Comparison of ENCODE assay signal across 33 cellular contexts in genomic region chr5:146945722-146946121, GRCh38.
"Had no signal": no experiment of that assay in that cellular context is flagged by ENCODE, and none has a peak within 500 bp of the region (broad histone marks: within the 10 kb centered on the region; RNA-seq: fewer than 3 reads in every experiment).

No MANE protein-coding gene starts in this region.

- H3K27ac ChIP-seq: cardiac muscle cell, SJSA1, WERI-Rb-1 had no signal

- H3K4me3 ChIP-seq: cardiac muscle cell, MG63, SJSA1 had no signal

- ATAC-seq: activated CD8-positive, alpha-beta memory T cell treated with anti-CD3 and anti-CD28 coated beads, Interleukin-2, amount 10 ng/mL, durations not matched to agents 7 days and 5 days; activated naive CD8-positive, alpha-beta T cell treated with anti-CD3 and anti-CD28 coated beads, Interleukin-2, amount 50 U/mL, for 24 hours; Panc1; SK-N-SH treated with all-trans-retinoic acid at 6 μM for 48 hours had no signal

- DNase-seq: activated CD4-positive, alpha-beta memory T cell treated with anti-CD3 and anti-CD28 coated beads, Interleukin-2, amount 10 ng/mL, durations not matched to agents 7 days and 5 days; activated CD4-positive, alpha-beta T cell treated with anti-CD3 and anti-CD28 coated beads for 1 hour; activated CD4-positive, alpha-beta T cell treated with anti-CD3 and anti-CD28 coated beads for 48 hours; activated CD4-positive, CD25-positive, alpha-beta regulatory T cell; activated CD8-positive, alpha-beta memory T cell treated with anti-CD3 and anti-CD28 coated beads for 24 hours; activated CD8-positive, alpha-beta memory T cell treated with anti-CD3 and anti-CD28 coated beads, Interleukin-2, amount 10 ng/mL, durations not matched to agents 7 days and 5 days; activated CD8-positive, alpha-beta memory T cell treated with anti-CD3 and anti-CD28 coated beads, Interleukin-2, amount 50 U/mL, for 48 hours; activated effector memory CD4-positive, alpha-beta T cell treated with Interleukin-2 at 50 U/mL for 16 hours; activated naive CD4-positive, alpha-beta T cell treated with anti-CD3 and anti-CD28 coated beads, Interleukin-2, amount 10 ng/mL, durations not matched to agents 7 days and 5 days; activated naive CD8-positive, alpha-beta T cell treated with anti-CD3 and anti-CD28 coated beads, Interleukin-2, amount 50 U/mL, for 24 hours; activated T-cell treated with anti-CD3 and anti-CD28 coated beads, Interleukin-2, amount 50 U/mL, for 48 hours; anterior cingulate cortex; Kasumi-1; KBM-7; MG63; NCI-H1048; NCI-H1105 treated with DMSO at 0.1 percent for 48 hours; NCI-H1436 treated with DMSO at 0.1 percent for 48 hours; NCI-H1694 treated with DMSO at 0.1 percent for 48 hours; NCI-H2029; NCI-H345; NCI-H524 treated with DMSO at 0.1 percent for 48 hours; NCI-H748 treated with DMSO at 0.1 percent for 48 hours; RPMI8226; SHP77 treated with DMSO at 0.1 percent for 48 hours; T-helper 1 cell; T-helper 2 cell; T-helper 9 cell; WERI-Rb-1 had no signal

- H3K36me3 ChIP-seq: cardiac muscle cell, MG63, SJSA1, WERI-Rb-1 had no signal

- H3K27me3 ChIP-seq: cardiac muscle cell, MG63 had no signal

- H3K9me3 ChIP-seq: MG63, SJSA1 had no signal

- H3K4me1 ChIP-seq: SJSA1 had no signal
